9 cellular contexts compared by ENCODE assay signal in the genomic region with DNA sequence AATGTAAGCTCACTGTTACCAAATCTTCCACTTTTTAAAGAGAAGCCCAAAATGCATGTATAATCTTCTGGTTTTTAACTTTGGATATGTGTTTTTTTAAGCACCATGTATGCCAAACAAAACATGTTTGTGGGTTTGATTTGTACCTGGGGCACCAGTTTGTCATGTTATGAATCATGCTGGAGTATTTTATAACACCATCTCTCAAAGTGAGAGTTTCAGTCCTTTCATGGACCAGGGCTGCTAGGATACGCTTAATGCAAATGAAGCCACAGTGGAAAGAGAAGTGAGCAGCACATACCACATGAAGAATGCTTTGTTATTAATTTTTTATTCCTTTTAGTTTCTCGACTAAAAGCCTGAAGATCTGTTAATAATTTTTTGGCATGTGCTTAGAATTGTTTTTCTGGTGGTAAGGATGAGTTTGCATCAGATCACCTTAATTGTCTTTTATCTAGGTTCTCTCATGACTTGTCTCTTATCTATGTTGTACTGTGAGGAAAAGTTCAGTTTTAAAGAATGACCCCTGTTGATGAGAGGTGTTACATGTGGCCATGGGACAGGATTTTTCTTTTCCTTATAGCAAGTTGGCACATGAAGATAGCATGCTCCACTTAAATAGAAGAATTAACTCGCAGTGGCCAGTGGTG. TPM values are rescaled to one million over a fixed set of nuclear protein-coding genes. Genes with fewer than 3 reads are reported as not detected.
DNase-seq lines count a peak whose midpoint lies in the region; ATAC-seq, FAIRE-seq and TF ChIP-seq lines count a peak whose summit lies in the region.
"Had no signal": no experiment of that assay in that cellular context is flagged by ENCODE, and none has a peak within 500 bp of the region (broad histone marks: within the 10 kb centered on the region; RNA-seq: fewer than 3 reads in every experiment).

No MANE protein-coding gene starts in this region.

- no peaks in the 10 kb centered on the region for H3K36me3 ChIP-seq in GM06990 (ENCODE audit: control insufficient read depth, insufficient read depth, low read length)

- peaks cover 64% of the 10 kb centered on the region for H3K4me1 Mint-ChIP-seq in activated naive CD4-positive, alpha-beta T cell treated with anti-CD3 and anti-CD28 coated beads for 36 hours (ENCODE audit: low read depth)

- no peaks in the 10 kb centered on the region for H3K9me3 Mint-ChIP-seq in activated naive CD4-positive, alpha-beta T cell treated with anti-CD3 and anti-CD28 coated beads for 36 hours

- ATAC-seq in GM19395 (IDR thresholded peaks at IDR 0.05; ENCODE audit: unreplicated experiment) (peak; percentile 62), HG03139 (IDR thresholded peaks at IDR 0.05; ENCODE audit: unreplicated experiment) (peak; percentile 47)

- intact Hi-C loops in activated naive CD4-positive, alpha-beta T cell treated with anti-CD3 and anti-CD28 coated beads for 36 hours (cut with micrococcal nuclease) = loop anchor here (5.0 to 10.0 kb wide), 6 partner anchors 725 to 1522 kb away; partner anchors contain the start of genes KIAA0040 and TNFSF4

- H3K27me3 Mint-ChIP-seq in activated naive CD4-positive, alpha-beta T cell treated with anti-CD3 and anti-CD28 coated beads for 36 hours (ENCODE audit: low read depth) = no peaks in the 10 kb centered on the region

- no peak for FAIRE-seq in urothelium cell line (lab: Jason Lieb, UNC)
- no peak for FAIRE-seq in H54 (lab: Jason Lieb, UNC)

- H3K4me3 Mint-ChIP-seq in activated naive CD4-positive, alpha-beta T cell treated with anti-CD3 and anti-CD28 coated beads for 36 hours = peak overlapping the region; percentile 12

- peak overlapping the region; percentile 97 for H3K4me3 ChIP-seq in GM06990 (replicated peaks; ENCODE audit: low read depth, low read length)

- no peak for TF ChIP-seq POLR2A in H54 (IDR thresholded peaks at IDR 0.05; ENCODE audit: low read depth, low read length)

- CTCF ChIA-PET in activated naive CD4-positive, alpha-beta T cell treated with anti-CD3 and anti-CD28 coated beads for 36 hours (lab: Charles Lee) = no interaction called here

- H3K36me3 Mint-ChIP-seq in activated naive CD4-positive, alpha-beta T cell treated with anti-CD3 and anti-CD28 coated beads for 36 hours (ENCODE audit: low read depth) = no peaks in the 10 kb centered on the region

- peak overlapping the region; percentile 36 for H3K27ac Mint-ChIP-seq in activated naive CD4-positive, alpha-beta T cell treated with anti-CD3 and anti-CD28 coated beads for 36 hours

- peak; percentile 59 for DNase-seq in GM06990 (ENCODE audit: extremely low read depth, insufficient read length)
- DNase-seq in activated naive CD4-positive, alpha-beta T cell treated with anti-CD3 and anti-CD28 coated beads for 36 hours = peak; percentile 81
- DNase-seq in RKO (ENCODE audit: low spot score) = no peak
- DNase-seq in urothelium cell line (ENCODE audit: low spot score) = no peak
- DNase-seq in H54 (ENCODE audit: insufficient read length, low spot score) = no peak
- DNase-seq in HuH-7 (ENCODE audit: low spot score) = no peak
- DNase-seq: NCI-H1092 had no signal

- no peaks in the 10 kb centered on the region for H3K27me3 ChIP-seq in GM06990 (replicated peaks; ENCODE audit: control insufficient read depth, insufficient read depth, low read length)

- no peak for TF ChIP-seq CTCF in GM06990 (IDR thresholded peaks at IDR 0.05; ENCODE audit: insufficient read depth, low read length, poor library complexity, severe bottlenecking)

RNA-seq across cellular contexts. Expression of gene RABGAP1L, which starts 2.0 kb away (rescaled TPM):
- 10 to 100 TPM; 16.6 TPM for total RNA-seq in activated naive CD4-positive, alpha-beta T cell treated with anti-CD3 and anti-CD28 coated beads for 36 hours

Comparison
In these comparisons a context has a peak if more than half of its experiments do, and no peak if none do; other contexts are left out.
1. DNase-seq: peak in GM06990 (single experiment) and activated naive CD4-positive, alpha-beta T cell treated with anti-CD3 and anti-CD28 coated beads for 36 hours (single experiment); none in RKO (single experiment), urothelium cell line (single experiment), H54 (single experiment) and HuH-7 (single experiment).